8 cellular contexts compared by ENCODE assay signal in the genomic region with DNA sequence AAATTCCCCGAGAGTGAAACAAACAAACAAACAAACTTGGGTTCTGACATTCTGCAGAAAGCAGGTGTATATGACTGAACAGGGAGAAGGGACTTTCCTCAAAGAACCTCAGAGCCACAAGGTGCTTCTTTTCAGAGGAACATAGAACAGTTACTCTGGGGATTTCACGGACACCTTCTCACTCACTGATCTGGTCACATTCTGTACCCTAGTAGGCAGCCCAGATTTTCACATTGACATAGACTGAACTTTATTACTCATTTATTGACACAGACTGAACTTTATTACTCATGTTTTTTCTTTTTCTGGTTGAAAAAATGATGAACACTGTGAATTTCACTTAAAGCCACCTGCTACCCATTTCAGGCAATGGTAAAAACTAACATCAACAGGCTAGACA.
A peak's percentile ranks its signal among the peaks of the same experiment; 100 is the strongest.
DNase-seq lines count a peak whose midpoint lies in the region; ATAC-seq lines count a peak whose summit lies in the region.

No MANE protein-coding gene starts in this region.

- ATAC-seq in GM18502 (IDR thresholded peaks at IDR 0.05; ENCODE audit: poor library complexity, unreplicated experiment) (peak; percentile 98), GM19395 (IDR thresholded peaks at IDR 0.05; ENCODE audit: unreplicated experiment) (peak; percentile 96), HG02798 (IDR thresholded peaks at IDR 0.05; ENCODE audit: poor library complexity, unreplicated experiment) (peak; percentile 97), HG03460 (IDR thresholded peaks at IDR 0.05; ENCODE audit: unreplicated experiment) (peak; percentile 92)

- no peak for DNase-seq in NCI-H187 treated with DMSO at 0.1 percent for 48 hours (lab: John Stamatoyannopoulos, UW)
- DNase-seq in NCI-H2029 treated with DMSO at 0.1 percent for 48 hours (lab: John Stamatoyannopoulos, UW): no peak
- no peak for DNase-seq in activated T-cell treated with anti-CD3 and anti-CD28 coated beads, Interleukin-2, amount 50 U/mL, for 48 hours
- no peak for DNase-seq in NK-92 (lab: John Stamatoyannopoulos, UW; ENCODE audit: unreplicated experiment)
